Comparison of ENCODE assay signal across 1 cellular context in the genomic region with DNA sequence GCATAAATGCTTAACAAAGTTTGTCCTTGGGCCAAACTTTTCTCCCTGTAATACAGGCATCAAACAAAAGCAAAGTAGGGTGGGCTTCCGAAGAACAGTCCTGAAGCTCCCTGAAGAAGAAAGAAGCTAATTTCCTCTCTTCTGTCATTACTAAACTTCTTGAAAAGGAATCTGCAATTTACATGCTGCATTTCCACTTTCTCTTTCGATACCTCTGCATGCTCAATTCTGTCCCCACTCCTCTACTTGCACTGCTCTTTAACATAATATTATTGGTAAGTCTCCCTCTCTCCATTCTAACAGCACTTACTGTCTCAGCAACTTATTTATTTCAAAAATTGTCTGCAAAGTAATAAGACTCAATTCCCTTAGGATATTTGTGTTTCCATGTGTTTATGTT.
TF ChIP-seq lines count a peak whose summit lies in the region.

No MANE protein-coding gene starts in this region.

TF ChIP-seq in GM12878, 131 proteins besides CTCF, POLR2A, EP300 and RAD21 (continued from another document):
- TF ChIP-seq, protein P1, sequence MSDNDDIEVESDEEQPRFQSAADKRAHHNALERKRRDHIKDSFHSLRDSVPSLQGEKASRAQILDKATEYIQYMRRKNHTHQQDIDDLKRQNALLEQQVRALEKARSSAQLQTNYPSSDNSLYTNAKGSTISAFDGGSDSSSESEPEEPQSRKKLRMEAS (IDR thresholded peaks at IDR 0.05; ENCODE audit: low read depth, low read length): no peak
- TF ChIP-seq IRF4 (IDR thresholded peaks at IDR 0.05; ENCODE audit: low read depth, low read length) (0 out of 2 replicates have a peak, but pooled peaks have one; percentile 40), ASH2L (IDR thresholded peaks at IDR 0.05; ENCODE audit: borderline replicate concordance, low read depth) (0 out of 2 replicates have a peak, but pooled peaks have one; percentile 62), POU2F2 (IDR thresholded peaks at IDR 0.05; ENCODE audit: borderline replicate concordance, low read depth, low read length) (peak; percentile 59; the same call in 1 of the 3 replicates), SPI1 (IDR thresholded peaks at IDR 0.05; ENCODE audit: borderline replicate concordance, insufficient read depth, low read depth, low read length) (0 out of 2 replicates have a peak, but pooled peaks have one; percentile 14), CBX5 (IDR thresholded peaks at IDR 0.05; ENCODE audit: low read depth) (no peak)
